ENCODE assay signal across 8 cellular contexts in the genomic region with DNA sequence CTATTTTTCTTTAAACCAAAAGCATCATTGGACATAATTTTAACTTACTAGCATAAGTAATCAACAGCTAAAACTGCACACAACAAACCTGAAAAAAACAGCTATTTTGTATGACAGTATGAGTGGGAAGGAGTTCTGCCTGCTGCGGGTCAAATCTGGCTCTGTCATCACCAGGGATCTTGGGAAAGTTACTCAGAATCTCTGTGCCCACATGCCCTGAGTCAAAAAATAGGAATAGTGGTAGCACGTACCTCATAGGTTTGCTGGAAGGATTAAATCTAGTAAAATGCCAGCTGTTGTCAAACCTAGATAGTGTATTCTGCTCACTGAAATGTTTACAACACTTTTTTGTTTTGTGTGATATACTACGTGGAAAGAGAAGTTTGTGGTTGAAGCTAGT. TPM values are rescaled to one million over a fixed set of nuclear protein-coding genes. Genes with fewer than 3 reads are reported as not detected.
DNase-seq lines count a peak whose midpoint lies in the region; ATAC-seq and TF ChIP-seq lines count a peak whose summit lies in the region.

No MANE protein-coding gene starts in this region.

- no peaks in the 10 kb centered on the region for H3K27me3 ChIP-seq in CD4-positive, alpha-beta T cell (ENCODE audit: control insufficient read depth, insufficient read depth, low read length)
- no peaks in the 10 kb centered on the region for H3K27me3 ChIP-seq in endocrine pancreas (ENCODE audit: control insufficient read depth, insufficient read depth, low read length)
- no peaks in the 10 kb centered on the region for H3K27me3 ChIP-seq in neural progenitor cell

- peak overlapping the region; percentile 94 for H3K4me2 ChIP-seq in neural progenitor cell

- CTCF ChIA-PET in CD4-positive, alpha-beta T cell (lab: Charles Lee), result interaction anchor here (1.0 to 2.5 kb wide), 4 partner anchors 8 to 33 kb away, joined by 3 to 15 read pairs (median 10); partner anchors contain the start of gene FBXL3

- peaks cover 22% of the 10 kb centered on the region for H3K79me2 ChIP-seq in neural progenitor cell (ENCODE audit: low read depth)

- no peak for ATAC-seq in CD4-positive, alpha-beta T cell (ENCODE audit: poor library complexity)
- ATAC-seq in HG03432 (IDR thresholded peaks at IDR 0.05; ENCODE audit: unreplicated experiment), result no peak

- H3K27ac Mint-ChIP-seq in CD4-positive, alpha-beta T cell, result peak overlapping the region; percentile 99
- H3K27ac Mint-ChIP-seq in neural progenitor cell, result no peak overlapping the region

- DNase-seq in CD4-positive, alpha-beta T cell, result no peak
- DNase-seq in OCI-M1 (lab: John Stamatoyannopoulos, UW) (peak; percentile 54), neural progenitor cell (ENCODE audit: low spot score) (no peak), UCSD-AML1 (lab: John Stamatoyannopoulos, UW; ENCODE audit: unreplicated experiment) (no peak), NCI-H2196 (lab: John Stamatoyannopoulos, UW; ENCODE audit: unreplicated experiment) (no peak), NCI-H187 (lab: John Stamatoyannopoulos, UW) (no peak)

- peak overlapping the region; percentile 89 for H3K27ac ChIP-seq in CD4-positive, alpha-beta T cell (ENCODE audit: low read depth, low read length)
- H3K27ac ChIP-seq in neural progenitor cell, result no peak overlapping the region

- peaks cover 62% of the 10 kb centered on the region for H3K4me1 Mint-ChIP-seq in CD4-positive, alpha-beta T cell (ENCODE audit: low read depth)
- H3K4me1 Mint-ChIP-seq in neural progenitor cell, result peaks cover 17% of the 10 kb centered on the region

- H3K9ac ChIP-seq in endocrine pancreas (ENCODE audit: control insufficient read depth, insufficient read depth, low read length), result peak overlapping the region; percentile 74
- peak overlapping the region; percentile 54 for H3K9ac ChIP-seq in neural progenitor cell

- POLR2A ChIA-PET in CD4-positive, alpha-beta T cell (lab: Charles Lee), result interaction anchor here (1.0 to 5.9 kb wide), 14 partner anchors 11 to 1666 kb away, joined by 3 to 211 read pairs (median 12); partner anchors contain the start of genes FBXL3, KCTD12 and SLAIN1

- no peak overlapping the region for H2AFZ ChIP-seq in neural progenitor cell (replicated peaks)

- H3F3A ChIP-seq in neural progenitor cell (ENCODE audit: low read depth), result peaks cover 7% of the 10 kb centered on the region

- H4K20me1 ChIP-seq in neural progenitor cell (ENCODE audit: low read depth), result no peaks in the 10 kb centered on the region

- peaks cover 58% of the 10 kb centered on the region for H3K36me3 Mint-ChIP-seq in CD4-positive, alpha-beta T cell (ENCODE audit: low read depth)
- peaks cover 15% of the 10 kb centered on the region for H3K36me3 Mint-ChIP-seq in neural progenitor cell

- no peaks in the 10 kb centered on the region for H3K4me1 ChIP-seq in endocrine pancreas (ENCODE audit: control insufficient read depth, insufficient read depth, low read length)
- peaks cover 8% of the 10 kb centered on the region for H3K4me1 ChIP-seq in neural progenitor cell

- intact Hi-C loops in CD4-positive, alpha-beta T cell (cut with DNase I, micrococcal nuclease), result loop anchor here (2.0 to 10.0 kb wide), 6 partner anchors 34 to 1448 kb away; partner anchors contain the start of genes KCTD12 (in 2 of the 2), MYCBP2 (in 2 of the 2), FBXL3 (in 1 of the 2) and SLAIN1 (in 1 of the 2)

- no peaks in the 10 kb centered on the region for H3K9me3 ChIP-seq in CD4-positive, alpha-beta T cell (ENCODE audit: control insufficient read depth, low read length)
- H3K9me3 ChIP-seq in endocrine pancreas (ENCODE audit: control insufficient read depth, low read length) (no peaks in the 10 kb centered on the region), neural progenitor cell (ENCODE audit: low read depth) (no peaks in the 10 kb centered on the region)

- H3K9me3 Mint-ChIP-seq in CD4-positive, alpha-beta T cell, result no peaks in the 10 kb centered on the region
- H3K9me3 Mint-ChIP-seq in neural progenitor cell, result no peaks in the 10 kb centered on the region

- H3K36me3 ChIP-seq in endocrine pancreas (ENCODE audit: control insufficient read depth, insufficient read depth, low read length) (no peaks in the 10 kb centered on the region), neural progenitor cell (no peaks in the 10 kb centered on the region)

- H3K4me3 ChIP-seq in endocrine pancreas (ENCODE audit: control insufficient read depth, insufficient read depth, low read length), result peak overlapping the region; percentile 92
- H3K4me3 ChIP-seq in neural progenitor cell, result peak overlapping the region; percentile 83

- TF ChIP-seq CTCF in CD4-positive, alpha-beta T cell (IDR thresholded peaks at IDR 0.05), result no peak
- no peak for TF ChIP-seq CTCF in neural progenitor cell (IDR thresholded peaks at IDR 0.05)

- H3K27me3 Mint-ChIP-seq in CD4-positive, alpha-beta T cell, result no peaks in the 10 kb centered on the region
- peaks cover 3% of the 10 kb centered on the region for H3K27me3 Mint-ChIP-seq in neural progenitor cell (ENCODE audit: insufficient read depth, low read depth)

- peak overlapping the region; percentile 97 for H3K4me3 Mint-ChIP-seq in CD4-positive, alpha-beta T cell
- H3K4me3 Mint-ChIP-seq in neural progenitor cell, result peak overlapping the region; percentile 98

RNA-seq across cellular contexts. Expression of gene CLN5, which starts 1.1 kb away (rescaled TPM):
- total RNA-seq in CD4-positive, alpha-beta T cell, result 10 to 100 TPM; 37.4 to 42.9 TPM
- 14.3 and 28.5 TPM in 2 replicates for total RNA-seq in neural progenitor cell (ENCODE audit: low replicate concordance)

RNA-seq across cellular contexts. Expression of gene FBXL3, which starts 33.9 kb away (rescaled TPM):
- 10 to 100 TPM; 88.7 to 90.4 TPM for total RNA-seq in CD4-positive, alpha-beta T cell
- 21.3 and 25.5 TPM in 2 replicates for total RNA-seq in neural progenitor cell (ENCODE audit: low replicate concordance)

RNA-seq across cellular contexts. Expression of gene ACOD1, which starts 44.7 kb away (rescaled TPM):
- total RNA-seq in CD4-positive, alpha-beta T cell, result not detected
- not detected in 2 replicates for total RNA-seq in neural progenitor cell (ENCODE audit: low replicate concordance)
